In the genomic region with DNA sequence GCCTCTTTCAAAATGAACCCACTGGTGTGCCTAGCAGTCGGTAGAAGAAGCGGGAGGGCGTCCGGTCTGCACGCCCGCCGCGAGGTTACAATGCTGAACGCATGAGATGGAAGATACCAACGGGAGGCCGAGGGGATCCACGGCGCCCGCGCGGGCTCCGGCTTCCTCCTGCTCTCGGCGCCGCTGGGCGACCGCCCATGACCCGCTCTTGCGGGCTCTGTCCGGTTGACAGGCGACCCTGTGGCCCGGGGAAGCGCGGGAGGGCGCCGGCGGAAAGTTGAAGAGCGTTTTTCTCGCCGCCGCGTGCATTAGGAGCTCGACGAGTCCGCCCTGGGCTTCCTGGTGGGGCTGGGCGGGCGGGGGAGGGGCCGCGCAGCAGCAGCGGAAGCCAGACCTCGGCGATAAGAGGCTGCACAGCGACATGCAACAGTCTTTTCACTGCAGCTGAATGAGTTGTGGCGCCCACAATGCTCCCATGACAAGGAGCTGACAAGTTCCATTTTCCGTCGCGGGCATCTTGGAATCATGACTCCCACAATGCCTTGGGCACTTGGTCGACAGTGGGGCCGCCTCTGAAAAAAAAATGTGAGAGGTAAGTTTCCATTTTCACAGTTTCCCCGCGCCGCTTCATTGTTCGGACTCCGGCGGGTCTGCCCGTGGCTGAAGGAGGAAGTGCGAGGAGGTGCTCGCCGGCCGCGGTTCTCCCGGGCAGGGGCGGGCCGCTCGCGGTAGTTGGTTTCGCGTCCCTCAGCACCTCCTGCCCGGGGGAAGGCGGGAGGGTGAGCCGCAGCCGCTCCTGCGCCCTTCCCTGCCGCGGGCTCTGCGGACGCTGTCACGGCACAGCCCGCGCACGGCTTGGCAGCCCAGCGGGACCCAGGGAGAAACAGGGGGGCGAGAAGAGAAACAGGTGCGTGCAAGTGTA, we compare ENCODE assay signal across 2 cellular contexts.
TF ChIP-seq lines count a peak whose summit lies in the region.

A gene with protein sequence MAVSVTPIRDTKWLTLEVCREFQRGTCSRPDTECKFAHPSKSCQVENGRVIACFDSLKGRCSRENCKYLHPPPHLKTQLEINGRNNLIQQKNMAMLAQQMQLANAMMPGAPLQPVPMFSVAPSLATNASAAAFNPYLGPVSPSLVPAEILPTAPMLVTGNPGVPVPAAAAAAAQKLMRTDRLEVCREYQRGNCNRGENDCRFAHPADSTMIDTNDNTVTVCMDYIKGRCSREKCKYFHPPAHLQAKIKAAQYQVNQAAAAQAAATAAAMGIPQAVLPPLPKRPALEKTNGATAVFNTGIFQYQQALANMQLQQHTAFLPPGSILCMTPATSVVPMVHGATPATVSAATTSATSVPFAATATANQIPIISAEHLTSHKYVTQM (plus strand): TSS at position 429 of the 922 bp plus-strand sequence. CDS start 31,265 bp downstream, outside the sequence.

TF ChIP-seq in A549, 52 proteins besides CTCF, POLR2A, EP300 and RAD21 (continued from another document and continues in another):
- TF ChIP-seq, protein P1, sequence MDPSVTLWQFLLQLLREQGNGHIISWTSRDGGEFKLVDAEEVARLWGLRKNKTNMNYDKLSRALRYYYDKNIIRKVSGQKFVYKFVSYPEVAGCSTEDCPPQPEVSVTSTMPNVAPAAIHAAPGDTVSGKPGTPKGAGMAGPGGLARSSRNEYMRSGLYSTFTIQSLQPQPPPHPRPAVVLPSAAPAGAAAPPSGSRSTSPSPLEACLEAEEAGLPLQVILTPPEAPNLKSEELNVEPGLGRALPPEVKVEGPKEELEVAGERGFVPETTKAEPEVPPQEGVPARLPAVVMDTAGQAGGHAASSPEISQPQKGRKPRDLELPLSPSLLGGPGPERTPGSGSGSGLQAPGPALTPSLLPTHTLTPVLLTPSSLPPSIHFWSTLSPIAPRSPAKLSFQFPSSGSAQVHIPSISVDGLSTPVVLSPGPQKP (IDR thresholded peaks at IDR 0.05; ENCODE audit: low read depth, low read length): no peak
- TF ChIP-seq CHD4 (IDR thresholded peaks at IDR 0.05; ENCODE audit: borderline replicate concordance): no peak
- peak; percentile 45; the same call in 1 of the 2 replicates for TF ChIP-seq MYC (IDR thresholded peaks at IDR 0.05; ENCODE audit: borderline replicate concordance, low read length)
- TF ChIP-seq KDM5A (IDR thresholded peaks at IDR 0.05): no peak
- peak; percentile 90 to 91 for TF ChIP-seq JUN (IDR thresholded peaks at IDR 0.05)
- TF ChIP-seq TP53 (CRISPR knock-in tag; IDR thresholded peaks at IDR 0.05): no peak
- TF ChIP-seq PHF8 (IDR thresholded peaks at IDR 0.05; ENCODE audit: borderline replicate concordance, low read depth): peak; percentile 33; the same call in 1 of the 2 replicates
- no peak for TF ChIP-seq NFE2L2 (conservative IDR thresholded peaks at IDR 0.05; ENCODE audit: low read length)
- peak; percentile 35; the same call in 2 of the 3 replicates for TF ChIP-seq SMC3 (IDR thresholded peaks at IDR 0.05)
- TF ChIP-seq ZSCAN20 (CRISPR knock-in tag; IDR thresholded peaks at IDR 0.05): no peak
- TF ChIP-seq, protein P2, sequence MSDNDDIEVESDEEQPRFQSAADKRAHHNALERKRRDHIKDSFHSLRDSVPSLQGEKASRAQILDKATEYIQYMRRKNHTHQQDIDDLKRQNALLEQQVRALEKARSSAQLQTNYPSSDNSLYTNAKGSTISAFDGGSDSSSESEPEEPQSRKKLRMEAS (IDR thresholded peaks at IDR 0.05): peak; percentile 96
- no peak for TF ChIP-seq ESRRA (IDR thresholded peaks at IDR 0.05; ENCODE audit: borderline replicate concordance, low read length)
- no peak for TF ChIP-seq ZFP36 (IDR thresholded peaks at IDR 0.05; ENCODE audit: borderline replicate concordance, partially characterized antibody)
- TF ChIP-seq FOSB (CRISPR knock-in tag; IDR thresholded peaks at IDR 0.05): no peak
- peak; percentile 28 for TF ChIP-seq GATA3 (IDR thresholded peaks at IDR 0.05; ENCODE audit: borderline replicate concordance)
- no peak for TF ChIP-seq BHLHE40 (IDR thresholded peaks at IDR 0.05; ENCODE audit: low read depth, low read length)
- TF ChIP-seq, protein P3, sequence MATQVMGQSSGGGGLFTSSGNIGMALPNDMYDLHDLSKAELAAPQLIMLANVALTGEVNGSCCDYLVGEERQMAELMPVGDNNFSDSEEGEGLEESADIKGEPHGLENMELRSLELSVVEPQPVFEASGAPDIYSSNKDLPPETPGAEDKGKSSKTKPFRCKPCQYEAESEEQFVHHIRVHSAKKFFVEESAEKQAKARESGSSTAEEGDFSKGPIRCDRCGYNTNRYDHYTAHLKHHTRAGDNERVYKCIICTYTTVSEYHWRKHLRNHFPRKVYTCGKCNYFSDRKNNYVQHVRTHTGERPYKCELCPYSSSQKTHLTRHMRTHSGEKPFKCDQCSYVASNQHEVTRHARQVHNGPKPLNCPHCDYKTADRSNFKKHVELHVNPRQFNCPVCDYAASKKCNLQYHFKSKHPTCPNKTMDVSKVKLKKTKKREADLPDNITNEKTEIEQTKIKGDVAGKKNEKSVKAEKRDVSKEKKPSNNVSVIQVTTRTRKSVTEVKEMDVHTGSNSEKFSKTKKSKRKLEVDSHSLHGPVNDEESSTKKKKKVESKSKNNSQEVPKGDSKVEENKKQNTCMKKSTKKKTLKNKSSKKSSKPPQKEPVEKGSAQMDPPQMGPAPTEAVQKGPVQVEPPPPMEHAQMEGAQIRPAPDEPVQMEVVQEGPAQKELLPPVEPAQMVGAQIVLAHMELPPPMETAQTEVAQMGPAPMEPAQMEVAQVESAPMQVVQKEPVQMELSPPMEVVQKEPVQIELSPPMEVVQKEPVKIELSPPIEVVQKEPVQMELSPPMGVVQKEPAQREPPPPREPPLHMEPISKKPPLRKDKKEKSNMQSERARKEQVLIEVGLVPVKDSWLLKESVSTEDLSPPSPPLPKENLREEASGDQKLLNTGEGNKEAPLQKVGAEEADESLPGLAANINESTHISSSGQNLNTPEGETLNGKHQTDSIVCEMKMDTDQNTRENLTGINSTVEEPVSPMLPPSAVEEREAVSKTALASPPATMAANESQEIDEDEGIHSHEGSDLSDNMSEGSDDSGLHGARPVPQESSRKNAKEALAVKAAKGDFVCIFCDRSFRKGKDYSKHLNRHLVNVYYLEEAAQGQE (IDR thresholded peaks at IDR 0.05): peak; percentile 42
- no peak for TF ChIP-seq CBX8 (IDR thresholded peaks at IDR 0.05)
- peak; percentile 40; the same call in 1 of the 2 replicates for TF ChIP-seq TFCP2L1 (CRISPR knock-in tag; IDR thresholded peaks at IDR 0.05)
- no peak for TF ChIP-seq EHF (CRISPR knock-in tag; IDR thresholded peaks at IDR 0.05)
- no peak for TF ChIP-seq RCOR1 (IDR thresholded peaks at IDR 0.05; ENCODE audit: low read depth, low read length)
- no peak for TF ChIP-seq RARB (CRISPR knock-in tag; IDR thresholded peaks at IDR 0.05)
- TF ChIP-seq CHD2 (IDR thresholded peaks at IDR 0.05; ENCODE audit: low read length, partially characterized antibody): peak; percentile 31
- TF ChIP-seq, protein P4, sequence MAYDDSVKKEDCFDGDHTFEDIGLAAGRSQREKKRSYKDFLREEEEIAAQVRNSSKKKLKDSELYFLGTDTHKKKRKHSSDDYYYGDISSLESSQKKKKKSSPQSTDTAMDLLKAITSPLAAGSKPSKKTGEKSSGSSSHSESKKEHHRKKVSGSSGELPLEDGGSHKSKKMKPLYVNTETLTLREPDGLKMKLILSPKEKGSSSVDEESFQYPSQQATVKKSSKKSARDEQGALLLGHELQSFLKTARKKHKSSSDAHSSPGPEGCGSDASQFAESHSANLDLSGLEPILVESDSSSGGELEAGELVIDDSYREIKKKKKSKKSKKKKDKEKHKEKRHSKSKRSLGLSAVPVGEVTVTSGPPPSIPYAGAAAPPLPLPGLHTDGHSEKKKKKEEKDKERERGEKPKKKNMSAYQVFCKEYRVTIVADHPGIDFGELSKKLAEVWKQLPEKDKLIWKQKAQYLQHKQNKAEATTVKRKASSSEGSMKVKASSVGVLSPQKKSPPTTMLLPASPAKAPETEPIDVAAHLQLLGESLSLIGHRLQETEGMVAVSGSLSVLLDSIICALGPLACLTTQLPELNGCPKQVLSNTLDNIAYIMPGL (CRISPR knock-in tag; IDR thresholded peaks at IDR 0.05; ENCODE audit: borderline replicate concordance): no peak
- TF ChIP-seq JUNB (IDR thresholded peaks at IDR 0.05): peak; percentile 4; the same call in 1 of the 2 replicates
- no peak for TF ChIP-seq FOXS1 (CRISPR knock-in tag; IDR thresholded peaks at IDR 0.05)
- TF ChIP-seq SREBF2 (IDR thresholded peaks at IDR 0.05): no peak
- TF ChIP-seq CEBPB (IDR thresholded peaks at IDR 0.05): no peak
- no peak for TF ChIP-seq HEYL (CRISPR knock-in tag; IDR thresholded peaks at IDR 0.05)

TF ChIP-seq in WTC11, 78 proteins besides CTCF, POLR2A, EP300 and RAD21 (continued from another document and continues in another):
- no peak for TF ChIP-seq ZNF416 (CRISPR knock-in tag; IDR thresholded peaks at IDR 0.05)
- TF ChIP-seq, protein P5, sequence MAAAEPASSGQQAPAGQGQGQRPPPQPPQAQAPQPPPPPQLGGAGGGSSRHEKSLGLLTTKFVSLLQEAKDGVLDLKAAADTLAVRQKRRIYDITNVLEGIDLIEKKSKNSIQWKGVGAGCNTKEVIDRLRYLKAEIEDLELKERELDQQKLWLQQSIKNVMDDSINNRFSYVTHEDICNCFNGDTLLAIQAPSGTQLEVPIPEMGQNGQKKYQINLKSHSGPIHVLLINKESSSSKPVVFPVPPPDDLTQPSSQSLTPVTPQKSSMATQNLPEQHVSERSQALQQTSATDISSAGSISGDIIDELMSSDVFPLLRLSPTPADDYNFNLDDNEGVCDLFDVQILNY (CRISPR knock-in tag; IDR thresholded peaks at IDR 0.05): peak; percentile 69; the same call in 1 of the 2 replicates
- no peak for TF ChIP-seq SOX15 (CRISPR knock-in tag; IDR thresholded peaks at IDR 0.05)
- TF ChIP-seq, protein P6, sequence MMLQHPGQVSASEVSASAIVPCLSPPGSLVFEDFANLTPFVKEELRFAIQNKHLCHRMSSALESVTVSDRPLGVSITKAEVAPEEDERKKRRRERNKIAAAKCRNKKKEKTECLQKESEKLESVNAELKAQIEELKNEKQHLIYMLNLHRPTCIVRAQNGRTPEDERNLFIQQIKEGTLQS (CRISPR knock-in tag; conservative IDR thresholded peaks at IDR 0.05): no peak
- TF ChIP-seq JUN (CRISPR knock-in tag; IDR thresholded peaks at IDR 0.05): peak; percentile 66; the same call in 1 of the 2 replicates
- no peak; the same call in 1 of the 2 replicates for TF ChIP-seq TEAD4 (CRISPR knock-in tag; IDR thresholded peaks at IDR 0.05)
- TF ChIP-seq ZNF219 (CRISPR knock-in tag; IDR thresholded peaks at IDR 0.05; ENCODE audit: borderline replicate concordance): 0 out of 2 replicates have a peak, but pooled peaks have one; percentile 20
- TF ChIP-seq GRHL2 (CRISPR knock-in tag; IDR thresholded peaks at IDR 0.05; ENCODE audit: insufficient replicate concordance, severe bottlenecking): no peak
- no peak for TF ChIP-seq ZNF138 (CRISPR knock-in tag; conservative IDR thresholded peaks at IDR 0.05)
- TF ChIP-seq ETV6 (CRISPR knock-in tag; IDR thresholded peaks at IDR 0.05): peak; percentile 63; the same call in 1 of the 2 replicates
- no peak for TF ChIP-seq ZNF396 (CRISPR knock-in tag; IDR thresholded peaks at IDR 0.05; ENCODE audit: borderline replicate concordance)
- TF ChIP-seq, protein P7, sequence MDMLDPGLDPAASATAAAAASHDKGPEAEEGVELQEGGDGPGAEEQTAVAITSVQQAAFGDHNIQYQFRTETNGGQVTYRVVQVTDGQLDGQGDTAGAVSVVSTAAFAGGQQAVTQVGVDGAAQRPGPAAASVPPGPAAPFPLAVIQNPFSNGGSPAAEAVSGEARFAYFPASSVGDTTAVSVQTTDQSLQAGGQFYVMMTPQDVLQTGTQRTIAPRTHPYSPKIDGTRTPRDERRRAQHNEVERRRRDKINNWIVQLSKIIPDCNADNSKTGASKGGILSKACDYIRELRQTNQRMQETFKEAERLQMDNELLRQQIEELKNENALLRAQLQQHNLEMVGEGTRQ (CRISPR knock-in tag; IDR thresholded peaks at IDR 0.05): no peak
- TF ChIP-seq NFATC4 (CRISPR knock-in tag; IDR thresholded peaks at IDR 0.05): no peak
- TF ChIP-seq RORB (CRISPR knock-in tag; IDR thresholded peaks at IDR 0.05): no peak
- TF ChIP-seq, protein P8, sequence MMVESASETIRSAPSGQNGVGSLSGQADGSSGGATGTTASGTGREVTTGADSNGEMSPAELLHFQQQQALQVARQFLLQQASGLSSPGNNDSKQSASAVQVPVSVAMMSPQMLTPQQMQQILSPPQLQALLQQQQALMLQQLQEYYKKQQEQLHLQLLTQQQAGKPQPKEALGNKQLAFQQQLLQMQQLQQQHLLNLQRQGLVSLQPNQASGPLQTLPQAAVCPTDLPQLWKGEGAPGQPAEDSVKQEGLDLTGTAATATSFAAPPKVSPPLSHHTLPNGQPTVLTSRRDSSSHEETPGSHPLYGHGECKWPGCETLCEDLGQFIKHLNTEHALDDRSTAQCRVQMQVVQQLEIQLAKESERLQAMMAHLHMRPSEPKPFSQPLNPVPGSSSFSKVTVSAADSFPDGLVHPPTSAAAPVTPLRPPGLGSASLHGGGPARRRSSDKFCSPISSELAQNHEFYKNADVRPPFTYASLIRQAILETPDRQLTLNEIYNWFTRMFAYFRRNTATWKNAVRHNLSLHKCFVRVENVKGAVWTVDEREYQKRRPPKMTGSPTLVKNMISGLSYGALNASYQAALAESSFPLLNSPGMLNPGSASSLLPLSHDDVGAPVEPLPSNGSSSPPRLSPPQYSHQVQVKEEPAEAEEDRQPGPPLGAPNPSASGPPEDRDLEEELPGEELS (CRISPR knock-in tag; IDR thresholded peaks at IDR 0.05): peak; percentile 77; the same call in 1 of the 2 replicates
- TF ChIP-seq, protein P9, sequence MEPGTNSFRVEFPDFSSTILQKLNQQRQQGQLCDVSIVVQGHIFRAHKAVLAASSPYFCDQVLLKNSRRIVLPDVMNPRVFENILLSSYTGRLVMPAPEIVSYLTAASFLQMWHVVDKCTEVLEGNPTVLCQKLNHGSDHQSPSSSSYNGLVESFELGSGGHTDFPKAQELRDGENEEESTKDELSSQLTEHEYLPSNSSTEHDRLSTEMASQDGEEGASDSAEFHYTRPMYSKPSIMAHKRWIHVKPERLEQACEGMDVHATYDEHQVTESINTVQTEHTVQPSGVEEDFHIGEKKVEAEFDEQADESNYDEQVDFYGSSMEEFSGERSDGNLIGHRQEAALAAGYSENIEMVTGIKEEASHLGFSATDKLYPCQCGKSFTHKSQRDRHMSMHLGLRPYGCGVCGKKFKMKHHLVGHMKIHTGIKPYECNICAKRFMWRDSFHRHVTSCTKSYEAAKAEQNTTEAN (CRISPR knock-in tag; IDR thresholded peaks at IDR 0.05): peak; percentile 50; the same call in 1 of the 2 replicates
- TF ChIP-seq, protein P10, sequence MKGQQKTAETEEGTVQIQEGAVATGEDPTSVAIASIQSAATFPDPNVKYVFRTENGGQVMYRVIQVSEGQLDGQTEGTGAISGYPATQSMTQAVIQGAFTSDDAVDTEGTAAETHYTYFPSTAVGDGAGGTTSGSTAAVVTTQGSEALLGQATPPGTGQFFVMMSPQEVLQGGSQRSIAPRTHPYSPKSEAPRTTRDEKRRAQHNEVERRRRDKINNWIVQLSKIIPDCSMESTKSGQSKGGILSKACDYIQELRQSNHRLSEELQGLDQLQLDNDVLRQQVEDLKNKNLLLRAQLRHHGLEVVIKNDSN (CRISPR knock-in tag; IDR thresholded peaks at IDR 0.05): peak; percentile 38; the same call in 1 of the 2 replicates
- TF ChIP-seq ATF1 (CRISPR knock-in tag; IDR thresholded peaks at IDR 0.05): 0 out of 2 replicates have a peak, but pooled peaks have one; percentile 70
- TF ChIP-seq, protein P11, sequence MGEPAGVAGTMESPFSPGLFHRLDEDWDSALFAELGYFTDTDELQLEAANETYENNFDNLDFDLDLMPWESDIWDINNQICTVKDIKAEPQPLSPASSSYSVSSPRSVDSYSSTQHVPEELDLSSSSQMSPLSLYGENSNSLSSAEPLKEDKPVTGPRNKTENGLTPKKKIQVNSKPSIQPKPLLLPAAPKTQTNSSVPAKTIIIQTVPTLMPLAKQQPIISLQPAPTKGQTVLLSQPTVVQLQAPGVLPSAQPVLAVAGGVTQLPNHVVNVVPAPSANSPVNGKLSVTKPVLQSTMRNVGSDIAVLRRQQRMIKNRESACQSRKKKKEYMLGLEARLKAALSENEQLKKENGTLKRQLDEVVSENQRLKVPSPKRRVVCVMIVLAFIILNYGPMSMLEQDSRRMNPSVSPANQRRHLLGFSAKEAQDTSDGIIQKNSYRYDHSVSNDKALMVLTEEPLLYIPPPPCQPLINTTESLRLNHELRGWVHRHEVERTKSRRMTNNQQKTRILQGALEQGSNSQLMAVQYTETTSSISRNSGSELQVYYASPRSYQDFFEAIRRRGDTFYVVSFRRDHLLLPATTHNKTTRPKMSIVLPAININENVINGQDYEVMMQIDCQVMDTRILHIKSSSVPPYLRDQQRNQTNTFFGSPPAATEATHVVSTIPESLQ (CRISPR knock-in tag; IDR thresholded peaks at IDR 0.05): no peak
- TF ChIP-seq GABPB1 (CRISPR knock-in tag; IDR thresholded peaks at IDR 0.05): no peak; the same call in 1 of the 2 replicates
